1 cellular context compared by ENCODE assay signal in genomic region chr12:94305293-94305957, GRCh38.
TF ChIP-seq lines count a peak whose summit lies in the region.

No MANE protein-coding gene starts in this region.

TF ChIP-seq in HepG2, 621 proteins besides CTCF, POLR2A, EP300 and RAD21 (continued from another document and continues in another):
- no peak for TF ChIP-seq ZNF639 (CRISPR knock-in tag; conservative IDR thresholded peaks at IDR 0.05)
- no peak for TF ChIP-seq PHF20 (CRISPR knock-in tag; IDR thresholded peaks at IDR 0.05)
- TF ChIP-seq ZNF292 (CRISPR knock-in tag; IDR thresholded peaks at IDR 0.05; ENCODE audit: borderline replicate concordance, low read depth): no peak
- no peak for TF ChIP-seq NFKBIZ (CRISPR knock-in tag; IDR thresholded peaks at IDR 0.05)
- TF ChIP-seq TCF7 (IDR thresholded peaks at IDR 0.05; ENCODE audit: low read depth): 0 out of 2 replicates have a peak, but pooled peaks have one; percentile 10
- TF ChIP-seq LCORL (IDR thresholded peaks at IDR 0.05): no peak
- 0 out of 2 replicates have a peak, but pooled peaks have one; percentile 19 for TF ChIP-seq LCORL (CRISPR knock-in tag; IDR thresholded peaks at IDR 0.05)
- TF ChIP-seq JDP2 (CRISPR knock-in tag; IDR thresholded peaks at IDR 0.05; ENCODE audit: borderline replicate concordance): no peak
- TF ChIP-seq TIGD3 (CRISPR knock-in tag; IDR thresholded peaks at IDR 0.05; ENCODE audit: borderline replicate concordance): no peak
- TF ChIP-seq, protein P1, sequence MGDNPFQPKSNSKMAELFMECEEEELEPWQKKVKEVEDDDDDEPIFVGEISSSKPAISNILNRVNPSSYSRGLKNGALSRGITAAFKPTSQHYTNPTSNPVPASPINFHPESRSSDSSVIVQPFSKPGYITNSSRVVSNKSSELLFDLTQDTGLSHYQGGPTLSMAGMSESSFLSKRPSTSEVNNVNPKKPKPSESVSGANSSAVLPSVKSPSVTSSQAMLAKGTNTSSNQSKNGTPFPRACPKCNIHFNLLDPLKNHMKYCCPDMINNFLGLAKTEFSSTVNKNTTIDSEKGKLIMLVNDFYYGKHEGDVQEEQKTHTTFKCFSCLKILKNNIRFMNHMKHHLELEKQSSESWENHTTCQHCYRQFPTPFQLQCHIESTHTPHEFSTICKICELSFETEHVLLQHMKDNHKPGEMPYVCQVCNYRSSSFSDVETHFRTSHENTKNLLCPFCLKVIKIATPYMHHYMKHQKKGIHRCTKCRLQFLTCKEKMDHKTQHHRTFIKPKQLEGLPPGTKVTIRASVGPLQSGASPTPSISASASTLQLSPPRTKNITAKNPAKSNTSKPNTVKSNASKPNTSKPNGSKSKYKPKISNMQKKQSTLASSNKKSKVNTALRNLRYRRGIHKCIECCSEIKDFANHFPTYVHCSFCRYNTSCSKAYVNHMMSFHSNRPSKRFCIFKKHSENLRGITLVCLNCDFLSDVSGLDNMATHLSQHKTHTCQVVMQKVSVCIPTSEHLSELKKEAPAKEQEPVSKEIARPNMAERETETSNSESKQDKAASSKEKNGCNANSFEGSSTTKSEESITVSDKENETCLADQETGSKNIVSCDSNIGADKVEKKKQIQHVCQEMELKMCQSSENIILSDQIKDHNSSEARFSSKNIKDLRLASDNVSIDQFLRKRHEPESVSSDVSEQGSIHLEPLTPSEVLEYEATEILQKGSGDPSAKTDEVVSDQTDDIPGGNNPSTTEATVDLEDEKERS (CRISPR knock-in tag; IDR thresholded peaks at IDR 0.05): 0 out of 2 replicates have a peak, but pooled peaks have one; percentile 31
- peak; percentile 57 for TF ChIP-seq FOSL2 (CRISPR knock-in tag; IDR thresholded peaks at IDR 0.05)
- TF ChIP-seq FLYWCH1 (CRISPR knock-in tag; IDR thresholded peaks at IDR 0.05): no peak
- no peak for TF ChIP-seq ZNF142 (CRISPR knock-in tag; IDR thresholded peaks at IDR 0.05)
- TF ChIP-seq, protein P2, sequence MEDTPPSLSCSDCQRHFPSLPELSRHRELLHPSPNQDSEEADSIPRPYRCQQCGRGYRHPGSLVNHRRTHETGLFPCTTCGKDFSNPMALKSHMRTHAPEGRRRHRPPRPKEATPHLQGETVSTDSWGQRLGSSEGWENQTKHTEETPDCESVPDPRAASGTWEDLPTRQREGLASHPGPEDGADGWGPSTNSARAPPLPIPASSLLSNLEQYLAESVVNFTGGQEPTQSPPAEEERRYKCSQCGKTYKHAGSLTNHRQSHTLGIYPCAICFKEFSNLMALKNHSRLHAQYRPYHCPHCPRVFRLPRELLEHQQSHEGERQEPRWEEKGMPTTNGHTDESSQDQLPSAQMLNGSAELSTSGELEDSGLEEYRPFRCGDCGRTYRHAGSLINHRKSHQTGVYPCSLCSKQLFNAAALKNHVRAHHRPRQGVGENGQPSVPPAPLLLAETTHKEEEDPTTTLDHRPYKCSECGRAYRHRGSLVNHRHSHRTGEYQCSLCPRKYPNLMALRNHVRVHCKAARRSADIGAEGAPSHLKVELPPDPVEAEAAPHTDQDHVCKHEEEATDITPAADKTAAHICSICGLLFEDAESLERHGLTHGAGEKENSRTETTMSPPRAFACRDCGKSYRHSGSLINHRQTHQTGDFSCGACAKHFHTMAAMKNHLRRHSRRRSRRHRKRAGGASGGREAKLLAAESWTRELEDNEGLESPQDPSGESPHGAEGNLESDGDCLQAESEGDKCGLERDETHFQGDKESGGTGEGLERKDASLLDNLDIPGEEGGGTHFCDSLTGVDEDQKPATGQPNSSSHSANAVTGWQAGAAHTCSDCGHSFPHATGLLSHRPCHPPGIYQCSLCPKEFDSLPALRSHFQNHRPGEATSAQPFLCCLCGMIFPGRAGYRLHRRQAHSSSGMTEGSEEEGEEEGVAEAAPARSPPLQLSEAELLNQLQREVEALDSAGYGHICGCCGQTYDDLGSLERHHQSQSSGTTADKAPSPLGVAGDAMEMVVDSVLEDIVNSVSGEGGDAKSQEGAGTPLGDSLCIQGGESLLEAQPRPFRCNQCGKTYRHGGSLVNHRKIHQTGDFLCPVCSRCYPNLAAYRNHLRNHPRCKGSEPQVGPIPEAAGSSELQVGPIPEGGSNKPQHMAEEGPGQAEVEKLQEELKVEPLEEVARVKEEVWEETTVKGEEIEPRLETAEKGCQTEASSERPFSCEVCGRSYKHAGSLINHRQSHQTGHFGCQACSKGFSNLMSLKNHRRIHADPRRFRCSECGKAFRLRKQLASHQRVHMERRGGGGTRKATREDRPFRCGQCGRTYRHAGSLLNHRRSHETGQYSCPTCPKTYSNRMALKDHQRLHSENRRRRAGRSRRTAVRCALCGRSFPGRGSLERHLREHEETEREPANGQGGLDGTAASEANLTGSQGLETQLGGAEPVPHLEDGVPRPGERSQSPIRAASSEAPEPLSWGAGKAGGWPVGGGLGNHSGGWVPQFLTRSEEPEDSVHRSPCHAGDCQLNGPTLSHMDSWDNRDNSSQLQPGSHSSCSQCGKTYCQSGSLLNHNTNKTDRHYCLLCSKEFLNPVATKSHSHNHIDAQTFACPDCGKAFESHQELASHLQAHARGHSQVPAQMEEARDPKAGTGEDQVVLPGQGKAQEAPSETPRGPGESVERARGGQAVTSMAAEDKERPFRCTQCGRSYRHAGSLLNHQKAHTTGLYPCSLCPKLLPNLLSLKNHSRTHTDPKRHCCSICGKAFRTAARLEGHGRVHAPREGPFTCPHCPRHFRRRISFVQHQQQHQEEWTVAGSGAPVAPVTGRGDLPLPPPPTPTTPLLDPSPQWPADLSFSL (CRISPR knock-in tag; IDR thresholded peaks at IDR 0.05): peak; percentile 91
- peak; percentile 28; the same call in 1 of the 2 replicates for TF ChIP-seq GATAD2A (CRISPR knock-in tag; IDR thresholded peaks at IDR 0.05)
- no peak for TF ChIP-seq HHEX (CRISPR knock-in tag; IDR thresholded peaks at IDR 0.05)
- no peak for TF ChIP-seq SMAD1 (CRISPR knock-in tag; IDR thresholded peaks at IDR 0.05; ENCODE audit: borderline replicate concordance, low read depth)
- peak; percentile 73 for TF ChIP-seq FOXA3 (CRISPR knock-in tag; IDR thresholded peaks at IDR 0.05)
- TF ChIP-seq RBM22 (optimal IDR thresholded peaks at IDR 0.05; ENCODE audit: low read length): no peak
- TF ChIP-seq ZNF260 (CRISPR knock-in tag; IDR thresholded peaks at IDR 0.05; ENCODE audit: borderline replicate concordance, low read depth): no peak
- TF ChIP-seq BHLHE40 (IDR thresholded peaks at IDR 0.05; ENCODE audit: low read length): peak; percentile 26; the same call in 1 of the 2 replicates
- no peak for TF ChIP-seq ZNF432 (CRISPR knock-in tag; IDR thresholded peaks at IDR 0.05; ENCODE audit: borderline replicate concordance)
- no peak for TF ChIP-seq SOX13 (IDR thresholded peaks at IDR 0.05)
- TF ChIP-seq SOX13 (CRISPR knock-in tag; conservative IDR thresholded peaks at IDR 0.05 in 1 of 2, IDR thresholded peaks at IDR 0.05 in 1 of 2): 0 out of 4 replicates have a peak, but pooled peaks of 1 of the 2 experiments have one; percentile 5
- TF ChIP-seq TEAD2 (CRISPR knock-in tag; IDR thresholded peaks at IDR 0.05): no peak
- no peak for TF ChIP-seq TMF1 (CRISPR knock-in tag; IDR thresholded peaks at IDR 0.05; ENCODE audit: low read depth)
- TF ChIP-seq HES4 (CRISPR knock-in tag; IDR thresholded peaks at IDR 0.05; ENCODE audit: borderline replicate concordance): no peak
- TF ChIP-seq HOXA3 (CRISPR knock-in tag; IDR thresholded peaks at IDR 0.05): no peak
- TF ChIP-seq TFDP1 (CRISPR knock-in tag; IDR thresholded peaks at IDR 0.05; ENCODE audit: borderline replicate concordance): no peak
- no peak for TF ChIP-seq CBX5 (CRISPR knock-in tag; IDR thresholded peaks at IDR 0.05; ENCODE audit: borderline replicate concordance)
- TF ChIP-seq SOX6 (IDR thresholded peaks at IDR 0.05): no peak
- TF ChIP-seq SOX6 (CRISPR knock-in tag; IDR thresholded peaks at IDR 0.05): peak; percentile 25; the same call in 1 of the 2 replicates
- no peak for TF ChIP-seq ZBTB8A (CRISPR knock-in tag; IDR thresholded peaks at IDR 0.05; ENCODE audit: borderline replicate concordance, low read depth)
- TF ChIP-seq ZNF790 (CRISPR knock-in tag; IDR thresholded peaks at IDR 0.05; ENCODE audit: borderline replicate concordance): no peak
- TF ChIP-seq CEBPB (IDR thresholded peaks at IDR 0.05; ENCODE audit: borderline replicate concordance, low read depth, low read length): peak; percentile 75; the same call in 1 of the 2 replicates
- no peak for TF ChIP-seq ZNF207 (IDR thresholded peaks at IDR 0.05; ENCODE audit: borderline replicate concordance)
- 0 out of 2 replicates have a peak, but pooled peaks have one; percentile 36 for TF ChIP-seq ZBTB34 (CRISPR knock-in tag; IDR thresholded peaks at IDR 0.05)
- no peak for TF ChIP-seq BORCS8-MEF2B (CRISPR knock-in tag; IDR thresholded peaks at IDR 0.05)
- TF ChIP-seq, protein P3, sequence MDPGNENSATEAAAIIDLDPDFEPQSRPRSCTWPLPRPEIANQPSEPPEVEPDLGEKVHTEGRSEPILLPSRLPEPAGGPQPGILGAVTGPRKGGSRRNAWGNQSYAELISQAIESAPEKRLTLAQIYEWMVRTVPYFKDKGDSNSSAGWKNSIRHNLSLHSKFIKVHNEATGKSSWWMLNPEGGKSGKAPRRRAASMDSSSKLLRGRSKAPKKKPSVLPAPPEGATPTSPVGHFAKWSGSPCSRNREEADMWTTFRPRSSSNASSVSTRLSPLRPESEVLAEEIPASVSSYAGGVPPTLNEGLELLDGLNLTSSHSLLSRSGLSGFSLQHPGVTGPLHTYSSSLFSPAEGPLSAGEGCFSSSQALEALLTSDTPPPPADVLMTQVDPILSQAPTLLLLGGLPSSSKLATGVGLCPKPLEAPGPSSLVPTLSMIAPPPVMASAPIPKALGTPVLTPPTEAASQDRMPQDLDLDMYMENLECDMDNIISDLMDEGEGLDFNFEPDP (CRISPR knock-in tag; conservative IDR thresholded peaks at IDR 0.05): no peak
- no peak for TF ChIP-seq JUN (CRISPR knock-in tag; IDR thresholded peaks at IDR 0.05)
